20 cellular contexts compared by ENCODE assay signal in genomic region chr18:59800897-59801296, GRCh38.
DNase-seq lines count a peak whose midpoint lies in the region; ATAC-seq lines count a peak whose summit lies in the region.
"Had no signal": no experiment of that assay in that cellular context is flagged by ENCODE, and none has a peak within 500 bp of the region (broad histone marks: within the 10 kb centered on the region; RNA-seq: fewer than 3 reads in every experiment).

No MANE protein-coding gene starts in this region.

- peaks cover 9% of the 10 kb centered on the region for H3K4me1 Mint-ChIP-seq in stimulated activated effector memory CD8-positive, alpha-beta T cell treated with anti-CD3 and anti-CD28 coated beads, Interleukin-12 subunit alpha, Interleukin-12 subunit beta, amount 100 ng/mL, for 72 hours
- H3K4me1 Mint-ChIP-seq: B cell had no signal

- H3K27ac Mint-ChIP-seq in stimulated activated effector memory CD8-positive, alpha-beta T cell treated with anti-CD3 and anti-CD28 coated beads, Interleukin-12 subunit alpha, Interleukin-12 subunit beta, amount 100 ng/mL, for 72 hours: no peak overlapping the region
- H3K27ac Mint-ChIP-seq: B cell; CD4-positive, alpha-beta T cell; CD8-positive, alpha-beta T cell had no signal

- H3K4me3 Mint-ChIP-seq in stimulated activated effector memory CD8-positive, alpha-beta T cell treated with anti-CD3 and anti-CD28 coated beads, Interleukin-12 subunit alpha, Interleukin-12 subunit beta, amount 100 ng/mL, for 72 hours: no peak overlapping the region
- H3K4me3 Mint-ChIP-seq: B cell; CD4-positive, alpha-beta T cell; CD8-positive, alpha-beta T cell had no signal

- no peaks in the 10 kb centered on the region for H3K36me3 Mint-ChIP-seq in stimulated activated effector memory CD8-positive, alpha-beta T cell treated with anti-CD3 and anti-CD28 coated beads, Interleukin-12 subunit alpha, Interleukin-12 subunit beta, amount 100 ng/mL, for 72 hours
- H3K36me3 Mint-ChIP-seq: CD8-positive, alpha-beta T cell had no signal

- H3K9me3 Mint-ChIP-seq in stimulated activated effector memory CD8-positive, alpha-beta T cell treated with anti-CD3 and anti-CD28 coated beads, Interleukin-12 subunit alpha, Interleukin-12 subunit beta, amount 100 ng/mL, for 72 hours: no peaks in the 10 kb centered on the region
- H3K9me3 Mint-ChIP-seq: CD4-positive, alpha-beta T cell; CD8-positive, alpha-beta T cell had no signal

- no peak for DNase-seq in activated CD4-positive, CD25-positive, alpha-beta regulatory T cell treated with anti-CD3 and anti-CD28 coated beads, Interleukin-2, amount 50 U/mL, for 72 hours
- no peak for DNase-seq in stimulated activated effector memory CD8-positive, alpha-beta T cell treated with anti-CD3 and anti-CD28 coated beads, Interleukin-12 subunit alpha, Interleukin-12 subunit beta, amount 100 ng/mL, for 72 hours (ENCODE audit: low spot score in 2 of 2)
- no peak for DNase-seq in GOT3 (lab: John Stamatoyannopoulos, UW)
- DNase-seq in NK-92 treated with Interleukin-12 subunit alpha and Interleukin-12 subunit beta, amount 100 ng/mL, for 24 hours (lab: John Stamatoyannopoulos, UW): no peak
- DNase-seq: AML-193; Caco-2; Calu3; CD4-positive, alpha-beta T cell; CD8-positive, alpha-beta T cell; DMS 273 treated with DMSO at 0.1 percent for 48 hours; DMS153; DMS53; DMS79; DND-41; EL; GDM1 had no signal

- ATAC-seq in activated CD4-positive, CD25-positive, alpha-beta regulatory T cell treated with anti-CD3 and anti-CD28 coated beads, Interleukin-2, amount 50 U/mL, for 24 hours: peak; percentile 58 to 68
- peak; percentile 60 for ATAC-seq in GM18520 (IDR thresholded peaks at IDR 0.05; ENCODE audit: unreplicated experiment)
- ATAC-seq in stimulated activated effector memory CD8-positive, alpha-beta T cell treated with anti-CD3 and anti-CD28 coated beads, Interleukin-12 subunit alpha, Interleukin-12 subunit beta, amount 100 ng/mL, for 72 hours: peak; percentile 75
- ATAC-seq: A549; CD8-positive, alpha-beta T cell had no signal
